In the genomic region with DNA sequence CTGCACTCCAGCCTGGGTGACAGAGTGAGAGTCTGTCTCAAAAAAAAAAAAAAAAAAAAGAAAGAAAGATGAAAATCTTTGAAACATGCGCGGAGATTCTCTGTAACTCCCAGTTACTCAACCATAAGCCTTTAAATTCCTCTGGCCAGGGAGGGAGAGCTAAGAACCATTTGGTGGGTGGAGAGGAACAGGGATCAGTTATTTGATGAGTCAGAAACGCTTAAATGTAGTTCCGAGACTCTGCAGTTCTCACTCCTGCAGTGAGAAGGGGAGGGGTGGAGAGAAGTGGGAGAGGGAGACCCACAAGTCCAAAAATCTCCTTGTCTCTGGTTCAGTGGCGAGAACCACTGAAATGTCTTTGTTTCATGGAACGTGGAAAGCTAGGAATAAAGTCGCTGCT, we compare ENCODE assay signal across 14 cellular contexts.
DNase-seq lines count a peak whose midpoint lies in the region; ATAC-seq, FAIRE-seq and TF ChIP-seq lines count a peak whose summit lies in the region.
"Had no signal": no experiment of that assay in that cellular context is flagged by ENCODE, and none has a peak within 500 bp of the region (broad histone marks: within the 10 kb centered on the region; RNA-seq: fewer than 3 reads in every experiment).

No MANE protein-coding gene starts in this region.

- H3K79me2 ChIP-seq in astrocyte (ENCODE audit: insufficient read depth, low read length): no peaks in the 10 kb centered on the region
- no peaks in the 10 kb centered on the region for H3K79me2 ChIP-seq in mesendoderm (ENCODE audit: control insufficient read depth, insufficient read depth, low read length)

- POLR2A ChIA-PET in IMR-90 (lab: Charles Lee; ENCODE audit: unreplicated experiment): interaction anchor here (0.7 kb wide), 2 partner anchors 92 to 267 kb away, joined by 7 to 8 read pairs; a partner anchor contains a TSS

- H3K79me1 ChIP-seq in IMR-90 (ENCODE audit: low read depth in 1 of 2, low read length in 2 of 2): peaks cover 0 to 5% of the 10 kb centered on the region in 2 experiments; a peak in 1 of 4 replicates
- no peaks in the 10 kb centered on the region for H3K79me1 ChIP-seq in mesendoderm (ENCODE audit: low read length)

- H2AFZ ChIP-seq in IMR-90 (replicated peaks; ENCODE audit: low read length, poor library complexity) (peak overlapping the region; percentile 24), astrocyte (ENCODE audit: low read depth, low read length) (no peak overlapping the region)

- intact Hi-C loops in IMR-90 (cut with micrococcal nuclease): loop anchor here (5.0 kb wide), 1 partner anchor 50 kb away; no protein-coding TSS in a partner anchor

- H3K56ac ChIP-seq in IMR-90 (ENCODE audit: extremely low read depth, insufficient read depth, low read length) (peak overlapping the region; percentile 44; the same call in 1 of the 2 replicates), mesendoderm (ENCODE audit: low read length) (no peak overlapping the region)

- peak; percentile 3; the same call in 1 of the 2 replicates for TF ChIP-seq RAD21 in IMR-90 (IDR thresholded peaks at IDR 0.05; ENCODE audit: low read length)

- peak overlapping the region; percentile 86 for H4K91ac ChIP-seq in IMR-90 (ENCODE audit: insufficient read depth, low read depth, low read length)

- H3K9me3 Mint-ChIP-seq in astrocyte (ENCODE audit: unreplicated experiment): peaks cover 2% of the 10 kb centered on the region
- H3K9me3 Mint-ChIP-seq in progenitor cell of endocrine pancreas (ENCODE audit: low read depth): no peaks in the 10 kb centered on the region
- H3K9me3 Mint-ChIP-seq: activated naive CD8-positive, alpha-beta T cell treated with anti-CD3 and anti-CD28 coated beads for 36 hours; CD8-positive, alpha-beta T cell; effector memory CD8-positive, alpha-beta T cell; IgD-negative memory B cell had no signal

- H3K27me3 ChIP-seq in IMR-90 (ENCODE audit: control insufficient read depth, insufficient read depth, low read length) (no peaks in the 10 kb centered on the region), astrocyte (ENCODE audit: insufficient read depth, low read length) (no peaks in the 10 kb centered on the region), mesendoderm (ENCODE audit: insufficient read depth, low read length, poor library complexity) (no peaks in the 10 kb centered on the region)
- H3K27me3 ChIP-seq: pancreas had no signal

- no peak overlapping the region; the same call in 1 of the 2 replicates for H3K9ac ChIP-seq in IMR-90 (ENCODE audit: low read depth, low read length)
- H3K9ac ChIP-seq in astrocyte (ENCODE audit: low read length): peak overlapping the region; percentile 34
- no peak overlapping the region for H3K9ac ChIP-seq in mesendoderm (ENCODE audit: low read length)

- no peaks in the 10 kb centered on the region for H4K20me1 ChIP-seq in IMR-90 (ENCODE audit: insufficient read depth, low read length)
- H4K20me1 ChIP-seq in astrocyte (ENCODE audit: insufficient read depth, low read length): no peaks in the 10 kb centered on the region

- no peak overlapping the region for H2AK9ac ChIP-seq in IMR-90 (replicated peaks; ENCODE audit: low read depth, low read length, poor library complexity)

- no peak for TF ChIP-seq POLR2A in IMR-90 (IDR thresholded peaks at IDR 0.05; ENCODE audit: low read depth, low read length)

- TF ChIP-seq CTCF in AG09319 (IDR thresholded peaks at IDR 0.05; ENCODE audit: low read depth, low read length): no peak
- TF ChIP-seq CTCF in IMR-90 (conservative IDR thresholded peaks at IDR 0.05; ENCODE audit: low read depth, low read length): no peak
- TF ChIP-seq CTCF in astrocyte (IDR thresholded peaks at IDR 0.05; ENCODE audit: insufficient read depth, low read depth, low read length): no peak
- no peak for TF ChIP-seq CTCF in progenitor cell of endocrine pancreas (IDR thresholded peaks at IDR 0.05; ENCODE audit: unreplicated experiment)

- H3K36me3 Mint-ChIP-seq in astrocyte (ENCODE audit: low read depth, unreplicated experiment) (no peaks in the 10 kb centered on the region), progenitor cell of endocrine pancreas (ENCODE audit: insufficient read depth) (no peaks in the 10 kb centered on the region)
- H3K36me3 Mint-ChIP-seq: activated naive CD8-positive, alpha-beta T cell treated with anti-CD3 and anti-CD28 coated beads for 36 hours; CD8-positive, alpha-beta T cell; IgD-negative memory B cell had no signal

- peak; percentile 83 for ATAC-seq in IMR-90 (ENCODE audit: low read depth)
- ATAC-seq: CD8-positive, alpha-beta T cell; effector memory CD8-positive, alpha-beta T cell had no signal

- peak overlapping the region; percentile 83 for H2BK20ac ChIP-seq in IMR-90 (ENCODE audit: low read depth, low read length)

- no peak for FAIRE-seq in astrocyte (lab: Jason Lieb, UNC)
- FAIRE-seq: pancreas had no signal

- peak overlapping the region; percentile 55 for H3K4me2 ChIP-seq in IMR-90 (ENCODE audit: low read depth, low read length)
- peak overlapping the region; percentile 45 for H3K4me2 ChIP-seq in astrocyte (ENCODE audit: low read length)
- H3K4me2 ChIP-seq in mesendoderm (ENCODE audit: low read length): no peak overlapping the region

- H3K4ac ChIP-seq in IMR-90 (ENCODE audit: low read depth, low read length): peak overlapping the region; percentile 90
- no peak overlapping the region for H3K4ac ChIP-seq in mesendoderm (ENCODE audit: low read depth, low read length)

- peak overlapping the region; percentile 41 for H3K27ac Mint-ChIP-seq in astrocyte (ENCODE audit: unreplicated experiment)
- no peak overlapping the region for H3K27ac Mint-ChIP-seq in progenitor cell of endocrine pancreas
- H3K27ac Mint-ChIP-seq: activated naive CD8-positive, alpha-beta T cell treated with anti-CD3 and anti-CD28 coated beads for 36 hours; CD8-positive, alpha-beta T cell; effector memory CD8-positive, alpha-beta T cell; IgD-negative memory B cell had no signal

- H3K4me3 ChIP-seq in IMR-90 (ENCODE audit: insufficient read depth, low read depth, low read length) (no peak overlapping the region), astrocyte (ENCODE audit: insufficient read depth, low read depth, low read length) (no peak overlapping the region), mesendoderm (ENCODE audit: low read length) (no peak overlapping the region)
- H3K4me3 ChIP-seq: pancreas had no signal

- H2AK5ac ChIP-seq in IMR-90 (ENCODE audit: low read depth, low read length) (peak overlapping the region; percentile 97), mesendoderm (ENCODE audit: low read length) (no peak overlapping the region)

- H2BK15ac ChIP-seq in IMR-90 (ENCODE audit: low read depth, low read length) (peak overlapping the region; percentile 80), mesendoderm (replicated peaks; ENCODE audit: low read depth) (no peak overlapping the region)

- H3K23ac ChIP-seq in IMR-90 (ENCODE audit: low read depth, low read length) (peak overlapping the region; percentile 57; the same call in 1 of the 2 replicates), mesendoderm (ENCODE audit: low read length) (no peak overlapping the region)

- H4K8ac ChIP-seq in IMR-90 (ENCODE audit: low read depth in 2 of 2, low read length in 2 of 2): peak overlapping the region; percentile 63 to 88
- no peak overlapping the region for H4K8ac ChIP-seq in mesendoderm (ENCODE audit: low read depth, low read length)

- in situ Hi-C loops in IMR-90 (cut with MboI; ENCODE audit: low sequenced_read_pairs): loop anchor here (25.0 kb wide), 1 partner anchor 825 kb away; no protein-coding TSS in a partner anchor

- no TSS peak for BruUV-seq in IMR-90 (replicated peaks; lab: Mats Ljungman, UMichigan)

- H3K27ac ChIP-seq in IMR-90 (ENCODE audit: insufficient read depth, low read length) (peak overlapping the region; percentile 82), astrocyte (ENCODE audit: low read depth, low read length) (peak overlapping the region; percentile 62), mesendoderm (ENCODE audit: low read depth, low read length) (no peak overlapping the region)
- H3K27ac ChIP-seq: pancreas had no signal

- peaks cover 54% of the 10 kb centered on the region for H3K4me1 Mint-ChIP-seq in astrocyte (ENCODE audit: low read depth, unreplicated experiment)
- peaks cover 36% of the 10 kb centered on the region for H3K4me1 Mint-ChIP-seq in progenitor cell of endocrine pancreas (ENCODE audit: low read depth)
- H3K4me1 Mint-ChIP-seq: activated naive CD8-positive, alpha-beta T cell treated with anti-CD3 and anti-CD28 coated beads for 36 hours had no signal

- H4K5ac ChIP-seq in IMR-90 (ENCODE audit: low read depth, low read length): peak overlapping the region; percentile 47; the same call in 1 of the 2 replicates
- no peak overlapping the region for H4K5ac ChIP-seq in mesendoderm (ENCODE audit: low read length)

- H3K36me3 ChIP-seq in IMR-90 (ENCODE audit: control insufficient read depth, insufficient read depth, low read length) (no peaks in the 10 kb centered on the region), astrocyte (ENCODE audit: insufficient read depth, low read length) (no peaks in the 10 kb centered on the region), mesendoderm (ENCODE audit: control insufficient read depth, insufficient read depth, low read length) (no peaks in the 10 kb centered on the region)
- H3K36me3 ChIP-seq: pancreas had no signal

- H2BK120ac ChIP-seq in IMR-90 (ENCODE audit: low read depth, low read length): peak overlapping the region; percentile 91
- no peak overlapping the region for H2BK120ac ChIP-seq in mesendoderm (ENCODE audit: low read depth, low read length)

- DNase-seq in AG09319 (ENCODE audit: extremely low read depth, low read depth): peak; percentile 82
- peak; percentile 96 for DNase-seq in IMR-90
- DNase-seq in astrocyte (ENCODE audit: low read depth): peak; percentile 96
- peak; percentile 79 for DNase-seq in mesendoderm
- DNase-seq in progenitor cell of endocrine pancreas (ENCODE audit: low spot score, unreplicated experiment): no peak
- DNase-seq in NCI-H446 treated with DMSO at 0.1 percent for 48 hours (lab: John Stamatoyannopoulos, UW): no peak
- DNase-seq in GF-D8 (lab: John Stamatoyannopoulos, UW): no peak
- DNase-seq in stimulated activated naive CD4-positive, alpha-beta T cell (lab: John Stamatoyannopoulos, UW): no peak
- DNase-seq: activated CD8-positive, alpha-beta memory T cell treated with anti-CD3 and anti-CD28 coated beads for 24 hours; activated naive CD8-positive, alpha-beta T cell treated with anti-CD3 and anti-CD28 coated beads for 36 hours; CD8-positive, alpha-beta T cell; effector memory CD8-positive, alpha-beta T cell; pancreas had no signal

- H3K9me3 ChIP-seq in IMR-90 (ENCODE audit: control insufficient read depth, insufficient read depth, low read length): no peaks in the 10 kb centered on the region
- H3K9me3 ChIP-seq in astrocyte (ENCODE audit: insufficient read depth, low read depth, low read length): no peaks in the 10 kb centered on the region
- H3K9me3 ChIP-seq: pancreas had no signal

- H3K9me1 ChIP-seq in IMR-90 (ENCODE audit: insufficient read depth, low read length): peaks cover 21% of the 10 kb centered on the region

- no peak overlapping the region for H3K4me3 Mint-ChIP-seq in astrocyte (ENCODE audit: unreplicated experiment)
- H3K4me3 Mint-ChIP-seq in progenitor cell of endocrine pancreas (ENCODE audit: low read depth): no peak overlapping the region
- H3K4me3 Mint-ChIP-seq: activated naive CD8-positive, alpha-beta T cell treated with anti-CD3 and anti-CD28 coated beads for 36 hours; CD8-positive, alpha-beta T cell; effector memory CD8-positive, alpha-beta T cell; IgD-negative memory B cell had no signal

- H3K4me1 ChIP-seq in IMR-90 (ENCODE audit: control insufficient read depth, insufficient read depth, low read length) (peaks cover 31% of the 10 kb centered on the region), astrocyte (ENCODE audit: insufficient read depth, low read length) (peaks cover 62% of the 10 kb centered on the region), mesendoderm (ENCODE audit: control insufficient read depth, low read depth, low read length) (peaks cover 3% of the 10 kb centered on the region)
- H3K4me1 ChIP-seq: pancreas had no signal

- dilution Hi-C loops in IMR-90 (cut with HindIII; ENCODE audit: low sequenced_read_pairs, unreplicated experiment): no loop called here

- H3K14ac ChIP-seq in IMR-90 (replicated peaks; ENCODE audit: low read depth, low read length): peak overlapping the region; percentile 75

- H3K27me3 Mint-ChIP-seq in astrocyte (ENCODE audit: low read depth, unreplicated experiment) (no peaks in the 10 kb centered on the region), progenitor cell of endocrine pancreas (peaks cover 2% of the 10 kb centered on the region)

- CTCF ChIA-PET in IMR-90 (lab: Yijun Ruan, JAX): interaction anchor here (0.6 kb wide), 1 partner anchor 30 kb away, joined by 3 read pairs; no protein-coding TSS in a partner anchor

- H3K18ac ChIP-seq in IMR-90 (ENCODE audit: low read depth, low read length): peak overlapping the region; percentile 87
- H3K18ac ChIP-seq in mesendoderm (ENCODE audit: low read length): no peak overlapping the region

- WGBS in IMR-90 (ENCODE audit: extremely low coverage in 2 of 2, insufficient read length in 1 of 2), 2 experiments: 33% methylated on average over 5 of the region's 7 CpGs; no CpG with 5 or more reads in 1 of the 2 experiments
- WGBS in mesendoderm (ENCODE audit: extremely low coverage, insufficient coverage, low lambda C conversion rate): no CpG with 5 or more reads among the region's 7 CpGs

- H2BK5ac ChIP-seq in IMR-90 (ENCODE audit: low read depth, low read length, poor library complexity, severe bottlenecking) (peak overlapping the region; percentile 84), mesendoderm (ENCODE audit: low read length) (no peak overlapping the region)

Comparison
In these comparisons a context has a peak if more than half of its experiments do, and no peak if none do; other contexts are left out.
1. DNase-seq: peak in AG09319 (single experiment), IMR-90 (single experiment), astrocyte (single experiment) and mesendoderm (single experiment); none in progenitor cell of endocrine pancreas (single experiment), NCI-H446 treated with DMSO at 0.1 percent for 48 hours (single experiment), GF-D8 (single experiment) and stimulated activated naive CD4-positive, alpha-beta T cell (0 of 6).